ENCODE assay signal across 8 cellular contexts in genomic region chr7:107045195-107045960, GRCh38. TPM values are rescaled to one million over a fixed set of nuclear protein-coding genes. Genes with fewer than 3 reads are reported as not detected.
DNase-seq lines count a peak whose midpoint lies in the region; ATAC-seq and TF ChIP-seq lines count a peak whose summit lies in the region.

No MANE protein-coding gene starts in this region.

- peak overlapping the region; percentile 84 for H3K4me3 Mint-ChIP-seq in activated T-cell treated with anti-CD3 and anti-CD28 coated beads, Interleukin-2, amount 50 U/mL, for 4 hours

- peaks cover 12 to 33% of the 10 kb centered on the region in 2 experiments; a peak in 3 of 4 replicates for H3K4me1 ChIP-seq in SK-N-SH (ENCODE audit: control insufficient read depth in 1 of 2, insufficient read depth in 2 of 2, low read depth in 1 of 2, low read length in 1 of 2)
- H3K4me1 ChIP-seq in parathyroid adenoma, result peaks cover 15% of the 10 kb centered on the region

- no peaks in the 10 kb centered on the region for H3K9me3 Mint-ChIP-seq in activated T-cell treated with anti-CD3 and anti-CD28 coated beads, Interleukin-2, amount 50 U/mL, for 4 hours

- H3F3A ChIP-seq in SK-N-SH (replicated peaks; ENCODE audit: insufficient read depth), result peaks cover 19% of the 10 kb centered on the region

- no peak for TF ChIP-seq RAD21 in SK-N-SH (IDR thresholded peaks at IDR 0.05; ENCODE audit: low read length)

- no peaks in the 10 kb centered on the region for H3K27me3 ChIP-seq in SK-N-SH (ENCODE audit: insufficient read depth)
- no peaks in the 10 kb centered on the region for H3K27me3 ChIP-seq in parathyroid adenoma (ENCODE audit: control insufficient read depth, insufficient read depth, low read length)

- H3K36me3 Mint-ChIP-seq in activated T-cell treated with anti-CD3 and anti-CD28 coated beads, Interleukin-2, amount 50 U/mL, for 4 hours (ENCODE audit: insufficient read depth), result no peaks in the 10 kb centered on the region

- H3K4me3 ChIP-seq in SK-N-SH (ENCODE audit: low read depth in 2 of 2, low read length in 1 of 2) (peak overlapping the region; percentile 98 to 100), fibroblast of mammary gland (ENCODE audit: control insufficient read depth, low read depth, low read length) (peak overlapping the region; percentile 60), parathyroid adenoma (ENCODE audit: low read depth, low read length) (peak overlapping the region; percentile 62)

- CTCF ChIA-PET in SK-N-SH (lab: Yijun Ruan, JAX), result interaction anchor here (0.8 to 2.4 kb wide), 9 partner anchors 13 to 385 kb away, joined by 3 to 15 read pairs (median 7); partner anchors contain the start of gene CCDC71L

- peaks cover 40% of the 10 kb centered on the region for H3K27me3 Mint-ChIP-seq in activated T-cell treated with anti-CD3 and anti-CD28 coated beads, Interleukin-2, amount 50 U/mL, for 4 hours (ENCODE audit: low read depth)

- peak overlapping the region; percentile 90 for H2AFZ ChIP-seq in SK-N-SH (ENCODE audit: low read depth)
- peak overlapping the region; percentile 91 for H2AFZ ChIP-seq in parathyroid adenoma

- WGBS in SK-N-SH (ENCODE audit: low lambda C conversion rate), result 2% methylated on average over 27 of the region's 29 CpGs

- H3K9me3 ChIP-seq in SK-N-SH (no peaks in the 10 kb centered on the region), parathyroid adenoma (ENCODE audit: control insufficient read depth, low read length) (no peaks in the 10 kb centered on the region)

- no peak for ATAC-seq in activated T-cell treated with anti-CD3 and anti-CD28 coated beads, Interleukin-2, amount 50 U/mL, for 4 hours
- ATAC-seq in GM18502 (IDR thresholded peaks at IDR 0.05; ENCODE audit: poor library complexity, unreplicated experiment) (no peak), GM21526 (IDR thresholded peaks at IDR 0.05; ENCODE audit: low FRiP score, unreplicated experiment) (no peak)

- H3K4me2 ChIP-seq in SK-N-SH (peak overlapping the region; percentile 87), parathyroid adenoma (ENCODE audit: low read length) (peak overlapping the region; percentile 96)

- H3K4me1 Mint-ChIP-seq in activated T-cell treated with anti-CD3 and anti-CD28 coated beads, Interleukin-2, amount 50 U/mL, for 4 hours (ENCODE audit: low read depth), result peaks cover 13% of the 10 kb centered on the region

- TF ChIP-seq CTCF in SK-N-SH (IDR thresholded peaks at IDR 0.05) (no peak), fibroblast of mammary gland (conservative IDR thresholded peaks at IDR 0.05; ENCODE audit: control insufficient read depth, insufficient read depth, low read depth, low read length) (no peak), parathyroid adenoma (IDR thresholded peaks at IDR 0.05) (no peak)

- no peaks in the 10 kb centered on the region for H4K20me1 ChIP-seq in SK-N-SH (ENCODE audit: insufficient read depth)

- no peak for DNase-seq in activated T-cell treated with anti-CD3 and anti-CD28 coated beads, Interleukin-2, amount 50 U/mL, for 4 hours
- DNase-seq in activated T-cell treated with anti-CD3 and anti-CD28 coated beads, Interleukin-2, amount 50 U/mL, for 1 hour, result no peak
- DNase-seq in SK-N-SH (peak; percentile 74), fibroblast of mammary gland (ENCODE audit: low read depth) (no peak), hippocampal formation (lab: John Stamatoyannopoulos, UW) (no peak)

- POLR2A ChIA-PET in SK-N-SH (lab: Yijun Ruan, JAX), result interaction anchor here (0.6 to 1.4 kb wide), 5 partner anchors 12 to 326 kb away, joined by 3 to 4 read pairs (median 3); no protein-coding TSS in a partner anchor

- H3K79me2 ChIP-seq in SK-N-SH (ENCODE audit: insufficient read depth), result peaks cover 45% of the 10 kb centered on the region
- H3K79me2 ChIP-seq in parathyroid adenoma, result peaks cover 16% of the 10 kb centered on the region

- TF ChIP-seq EP300 in SK-N-SH (IDR thresholded peaks at IDR 0.05; ENCODE audit: borderline replicate concordance in 1 of 2, low read depth in 1 of 2, low read length in 1 of 2), result no peak

- H3K9ac ChIP-seq in SK-N-SH, result peak overlapping the region; percentile 76
- no peak overlapping the region for H3K9ac ChIP-seq in parathyroid adenoma

- H3K27ac ChIP-seq in SK-N-SH (ENCODE audit: low read depth in 2 of 2, low read length in 1 of 2), result peak overlapping the region; percentile 43 to 92; a peak in 3 of 4 replicates
- H3K27ac ChIP-seq in parathyroid adenoma, result peak overlapping the region; percentile 50

- H3K36me3 ChIP-seq in SK-N-SH (replicated peaks in 1 of 2; ENCODE audit: control insufficient read depth in 1 of 2, insufficient read depth in 2 of 2, low read length in 1 of 2) (no peaks in the 10 kb centered on the region), parathyroid adenoma (ENCODE audit: control insufficient read depth, insufficient read depth, low read length) (no peaks in the 10 kb centered on the region)

- no peaks in the 10 kb centered on the region for H3K9me2 ChIP-seq in SK-N-SH

TF ChIP-seq in SK-N-SH, 30 proteins besides CTCF, POLR2A, EP300 and RAD21:
- TF ChIP-seq SIN3A (IDR thresholded peaks at IDR 0.05; ENCODE audit: borderline replicate concordance, low read depth, low read length) (0 out of 2 replicates have a peak, but pooled peaks have one; percentile 6), YY1 (IDR thresholded peaks at IDR 0.05; ENCODE audit: low read depth) (peak; percentile 36; the same call in 1 of the 2 replicates), RFX5 (IDR thresholded peaks at IDR 0.05; ENCODE audit: low read length) (peak; percentile 41; the same call in 1 of the 2 replicates), JUND (IDR thresholded peaks at IDR 0.05) (no peak), MXI1 (IDR thresholded peaks at IDR 0.05; ENCODE audit: low read depth, low read length) (0 out of 2 replicates have a peak, but pooled peaks have one; percentile 11)

RNA-seq across cellular contexts. Expression of gene PRKAR2B, which starts 0.9 kb away (rescaled TPM):
- total RNA-seq in activated T-cell treated with anti-CD3 and anti-CD28 coated beads, Interleukin-2, amount 50 U/mL, for 4 hours, result 1 to 10 TPM in 1 of 3 donors, under 1 TPM in 2; 0.58 to 1.0 (median 0.60) TPM
- 17.3 and 19.3 TPM in 2 replicates for polyA plus RNA-seq in SK-N-SH (2012; rRNA removed)
- polyA plus RNA-seq in SK-N-SH (2012; cell fraction: cytosol; rRNA removed), result 27.9 and 35.2 TPM in 2 replicates
- 4.7 and 9.6 TPM in 2 replicates for polyA plus RNA-seq in SK-N-SH (2012; cell fraction: nucleus; rRNA removed)
